Comparison of ENCODE assay signal across 8 cellular contexts in genomic region chr7:35185908-35186731, GRCh38.
DNase-seq lines count a peak whose midpoint lies in the region; ATAC-seq, FAIRE-seq and TF ChIP-seq lines count a peak whose summit lies in the region.

No MANE protein-coding gene starts in this region.

- no peak for FAIRE-seq in endothelial cell of umbilical vein (lab: Jason Lieb, UNC)

- H3K4me2 ChIP-seq in endothelial cell of umbilical vein (ENCODE audit: insufficient read depth, low read length): peak overlapping the region; percentile 64

- no peak for TF ChIP-seq CTCF in CD4-positive, alpha-beta T cell (IDR thresholded peaks at IDR 0.05)
- TF ChIP-seq CTCF in endothelial cell of umbilical vein (IDR thresholded peaks at IDR 0.05; ENCODE audit: extremely low read depth in 1 of 2, insufficient read depth in 1 of 2, low read depth in 1 of 2, low read length in 2 of 2): no peak
- TF ChIP-seq CTCF in RWPE1 (conservative IDR thresholded peaks at IDR 0.05; ENCODE audit: low read depth): no peak

- no peak for TF ChIP-seq EP300 in Ishikawa (IDR thresholded peaks at IDR 0.05; ENCODE audit: borderline replicate concordance)

- no TSS peak for BruUV-seq in endothelial cell of umbilical vein (replicated peaks; lab: Mats Ljungman, UMichigan)

- H3K4me3 ChIP-seq in endothelial cell of umbilical vein (replicated peaks in 1 of 3; ENCODE audit: insufficient read depth in 1 of 3, low read depth in 1 of 3, low read length in 3 of 3): peak overlapping the region; percentile 8 to 34 (median 11)

- dilution Hi-C loops in endothelial cell of umbilical vein (cut with MboI; ENCODE audit: extremely low pct_ligation_motif_present, low sequenced_read_pairs): no loop called here

- H3K4me3 Mint-ChIP-seq in CD4-positive, alpha-beta T cell: peak overlapping the region; percentile 11
- H3K4me3 Mint-ChIP-seq in T-helper 2 cell treated with Interferon-gamma antibody and Interleukin-4, amounts not matched to agents 5 μg/mL and 100 μg/mL, for 36 hours: peak overlapping the region; percentile 74

- no peak for ATAC-seq in CD4-positive, alpha-beta T cell (ENCODE audit: poor library complexity)
- ATAC-seq in HG03175 (IDR thresholded peaks at IDR 0.05; ENCODE audit: unreplicated experiment) (no peak), HG03521 (IDR thresholded peaks at IDR 0.05; ENCODE audit: unreplicated experiment) (no peak)

- peaks cover 8% of the 10 kb centered on the region for H3K4me1 ChIP-seq in endothelial cell of umbilical vein (ENCODE audit: control insufficient read depth, extremely low read depth, insufficient read depth, low read length)

- no peaks in the 10 kb centered on the region for H3K27me3 ChIP-seq in CD4-positive, alpha-beta T cell (ENCODE audit: control insufficient read depth, insufficient read depth, low read length)
- peaks cover 7 to 17% of the 10 kb centered on the region in 2 experiments for H3K27me3 ChIP-seq in endothelial cell of umbilical vein (ENCODE audit: control insufficient read depth in 2 of 2, insufficient read depth in 2 of 2, low read length in 2 of 2)

- no peaks in the 10 kb centered on the region for H3K79me2 ChIP-seq in endothelial cell of umbilical vein (ENCODE audit: control insufficient read depth, insufficient read depth, low read length)

- intact Hi-C loops in CD4-positive, alpha-beta T cell (cut with DNase I, micrococcal nuclease): no loop called here
- intact Hi-C loops in endothelial cell of umbilical vein (cut with micrococcal nuclease): loop anchor here (10.0 kb wide), 2 partner anchors 151 to 439 kb away; partner anchors contain the start of gene DPY19L1

- no peaks in the 10 kb centered on the region for H3K9me1 ChIP-seq in endothelial cell of umbilical vein (replicated peaks; ENCODE audit: control insufficient read depth, extremely low read depth, insufficient read depth, low read length)

- no peaks in the 10 kb centered on the region for H3K9me3 ChIP-seq in CD4-positive, alpha-beta T cell (ENCODE audit: control insufficient read depth, low read length)
- no peaks in the 10 kb centered on the region for H3K9me3 ChIP-seq in endothelial cell of umbilical vein (replicated peaks; ENCODE audit: control insufficient read depth, insufficient read depth, low read length)

- H3K27me3 Mint-ChIP-seq in CD4-positive, alpha-beta T cell: peaks cover 44% of the 10 kb centered on the region
- peaks cover 37% of the 10 kb centered on the region for H3K27me3 Mint-ChIP-seq in T-helper 2 cell treated with Interferon-gamma antibody and Interleukin-4, amounts not matched to agents 5 μg/mL and 100 μg/mL, for 36 hours (ENCODE audit: low read depth)

- CTCF ChIA-PET in CD4-positive, alpha-beta T cell (lab: Charles Lee): no interaction called here
- CTCF ChIA-PET in endothelial cell of umbilical vein (lab: Charles Lee): no interaction called here
- CTCF ChIA-PET in RWPE1 (lab: Yijun Ruan, JAX): interaction anchor here (0.5 to 0.7 kb wide), 2 partner anchors 430 to 1634 kb away, joined by 3 read pairs; no protein-coding TSS in a partner anchor

- no peak for DNase-seq in CD4-positive, alpha-beta T cell
- DNase-seq in T-helper 2 cell treated with Interferon-gamma antibody and Interleukin-4, amounts not matched to agents 5 μg/mL and 100 μg/mL, for 36 hours (ENCODE audit: low spot score): no peak
- DNase-seq in endothelial cell of umbilical vein (ENCODE audit: low read depth, low spot score): peak; percentile 24
- peak; percentile 61 for DNase-seq in myocyte (ENCODE audit: low read depth)
- no peak for DNase-seq in RWPE1 (ENCODE audit: low spot score)

- peak overlapping the region; percentile 59 for H2AFZ ChIP-seq in endothelial cell of umbilical vein (ENCODE audit: low read depth, low read length)

- POLR2A ChIA-PET in CD4-positive, alpha-beta T cell (lab: Charles Lee): no interaction called here
- POLR2A ChIA-PET in endothelial cell of umbilical vein (lab: Charles Lee) (no interaction called here), RWPE1 (lab: Yijun Ruan, JAX; ENCODE audit: low non-redundant PET) (no interaction called here)

- TF ChIP-seq RAD21 in Ishikawa (IDR thresholded peaks at IDR 0.05; ENCODE audit: low read depth): no peak

- H3K4me1 Mint-ChIP-seq in CD4-positive, alpha-beta T cell (ENCODE audit: low read depth): peaks cover 11% of the 10 kb centered on the region
- H3K4me1 Mint-ChIP-seq in T-helper 2 cell treated with Interferon-gamma antibody and Interleukin-4, amounts not matched to agents 5 μg/mL and 100 μg/mL, for 36 hours (ENCODE audit: low read depth): peaks cover 5% of the 10 kb centered on the region

- H4K20me1 ChIP-seq in endothelial cell of umbilical vein (replicated peaks; ENCODE audit: control insufficient read depth, extremely low read depth, insufficient read depth, low read length): no peaks in the 10 kb centered on the region

- H3K27ac ChIP-seq in CD4-positive, alpha-beta T cell (ENCODE audit: low read depth, low read length): no peak overlapping the region
- H3K27ac ChIP-seq in endothelial cell of umbilical vein (ENCODE audit: insufficient read depth, low read depth, low read length) (no peak overlapping the region), RWPE1 (no peak overlapping the region)

- H3K36me3 Mint-ChIP-seq in CD4-positive, alpha-beta T cell (ENCODE audit: low read depth): no peaks in the 10 kb centered on the region
- peaks cover 2% of the 10 kb centered on the region for H3K36me3 Mint-ChIP-seq in T-helper 2 cell treated with Interferon-gamma antibody and Interleukin-4, amounts not matched to agents 5 μg/mL and 100 μg/mL, for 36 hours (ENCODE audit: low read depth)

- no peaks in the 10 kb centered on the region for H3K9me3 Mint-ChIP-seq in CD4-positive, alpha-beta T cell
- H3K9me3 Mint-ChIP-seq in T-helper 2 cell treated with Interferon-gamma antibody and Interleukin-4, amounts not matched to agents 5 μg/mL and 100 μg/mL, for 36 hours: no peaks in the 10 kb centered on the region

- no peak overlapping the region for H3K9ac ChIP-seq in endothelial cell of umbilical vein (replicated peaks; ENCODE audit: extremely low read depth, insufficient read depth, low read length)

- TF ChIP-seq POLR2A in endothelial cell of umbilical vein (IDR thresholded peaks at IDR 0.05; ENCODE audit: low read depth, low read length): no peak

- no peaks in the 10 kb centered on the region for H3K36me3 ChIP-seq in endothelial cell of umbilical vein (ENCODE audit: control insufficient read depth in 2 of 2, extremely low read depth in 1 of 2, insufficient read depth in 2 of 2, low read length in 2 of 2)

- no peak overlapping the region for H3K27ac Mint-ChIP-seq in CD4-positive, alpha-beta T cell
- no peak overlapping the region for H3K27ac Mint-ChIP-seq in T-helper 2 cell treated with Interferon-gamma antibody and Interleukin-4, amounts not matched to agents 5 μg/mL and 100 μg/mL, for 36 hours

TF ChIP-seq in Ishikawa, 13 proteins besides CTCF, POLR2A, EP300 and RAD21:
- TF ChIP-seq CREB1 (IDR thresholded peaks at IDR 0.05; ENCODE audit: low read depth): no peak
- 0 out of 2 replicates have a peak, but pooled peaks have one; percentile 31 for TF ChIP-seq YY1 (IDR thresholded peaks at IDR 0.05; ENCODE audit: low read depth)
- TF ChIP-seq TCF12 (IDR thresholded peaks at IDR 0.05; ENCODE audit: low read depth): no peak; the same call in 1 of the 2 replicates
- peak; percentile 96 for TF ChIP-seq MAX (IDR thresholded peaks at IDR 0.05)
- peak; percentile 9; the same call in 1 of the 2 replicates for TF ChIP-seq TAF1 (IDR thresholded peaks at IDR 0.05; ENCODE audit: low read depth)
- peak; percentile 69; the same call in 1 of the 2 replicates for TF ChIP-seq USF1 (IDR thresholded peaks at IDR 0.05)

TF ChIP-seq in endothelial cell of umbilical vein, 7 proteins besides CTCF, POLR2A, EP300 and RAD21:
- TF ChIP-seq MAX (IDR thresholded peaks at IDR 0.05; ENCODE audit: insufficient read depth, insufficient read length) (peak; percentile 33), MYC (IDR thresholded peaks at IDR 0.05; ENCODE audit: low read depth, low read length) (no peak)

Comparison
In these comparisons a context has a peak if more than half of its experiments do, and no peak if none do; other contexts are left out.
1. DNase-seq: peak in endothelial cell of umbilical vein (single experiment) and myocyte (single experiment); none in CD4-positive, alpha-beta T cell (0 of 10), T-helper 2 cell treated with Interferon-gamma antibody and Interleukin-4, amounts not matched to agents 5 μg/mL and 100 μg/mL, for 36 hours (single experiment) and RWPE1 (single experiment).